ENCODE assay signal across 1 cellular context in the genomic region with DNA sequence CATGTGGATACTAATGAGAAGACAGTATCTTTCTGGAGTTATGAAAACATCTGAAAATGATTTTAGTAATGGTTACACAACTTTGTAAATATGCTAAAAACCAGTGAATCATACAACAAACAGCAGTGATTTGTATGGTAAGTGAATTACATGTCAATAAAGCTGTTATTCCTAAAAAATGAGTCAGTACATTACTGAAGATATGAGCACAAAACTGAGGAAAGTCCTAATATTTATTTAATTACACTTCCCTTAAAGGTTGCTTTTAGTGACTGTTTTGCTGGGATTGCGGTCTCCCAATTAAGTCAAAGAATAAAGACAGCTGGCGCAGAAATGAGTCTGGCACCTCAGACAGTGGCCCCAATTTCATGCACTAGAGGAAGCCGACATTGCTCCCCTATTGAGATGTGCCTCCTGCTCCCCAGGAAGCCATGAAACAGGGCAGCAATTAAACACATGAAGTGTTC.
TF ChIP-seq lines count a peak whose summit lies in the region.

No MANE protein-coding gene starts in this region.

TF ChIP-seq in SK-N-SH treated with all-trans-retinoic acid at 6 μM for 48 hours, 23 proteins besides CTCF, POLR2A, EP300 and RAD21 (continued from another document):
- TF ChIP-seq, protein P1, sequence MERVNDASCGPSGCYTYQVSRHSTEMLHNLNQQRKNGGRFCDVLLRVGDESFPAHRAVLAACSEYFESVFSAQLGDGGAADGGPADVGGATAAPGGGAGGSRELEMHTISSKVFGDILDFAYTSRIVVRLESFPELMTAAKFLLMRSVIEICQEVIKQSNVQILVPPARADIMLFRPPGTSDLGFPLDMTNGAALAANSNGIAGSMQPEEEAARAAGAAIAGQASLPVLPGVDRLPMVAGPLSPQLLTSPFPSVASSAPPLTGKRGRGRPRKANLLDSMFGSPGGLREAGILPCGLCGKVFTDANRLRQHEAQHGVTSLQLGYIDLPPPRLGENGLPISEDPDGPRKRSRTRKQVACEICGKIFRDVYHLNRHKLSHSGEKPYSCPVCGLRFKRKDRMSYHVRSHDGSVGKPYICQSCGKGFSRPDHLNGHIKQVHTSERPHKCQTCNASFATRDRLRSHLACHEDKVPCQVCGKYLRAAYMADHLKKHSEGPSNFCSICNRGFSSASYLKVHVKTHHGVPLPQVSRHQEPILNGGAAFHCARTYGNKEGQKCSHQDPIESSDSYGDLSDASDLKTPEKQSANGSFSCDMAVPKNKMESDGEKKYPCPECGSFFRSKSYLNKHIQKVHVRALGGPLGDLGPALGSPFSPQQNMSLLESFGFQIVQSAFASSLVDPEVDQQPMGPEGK (CRISPR knock-in tag; IDR thresholded peaks at IDR 0.05; ENCODE audit: borderline replicate concordance) = no peak
- TF ChIP-seq SNAI2 (CRISPR knock-in tag; IDR thresholded peaks at IDR 0.05) (no peak), RARB (CRISPR knock-in tag; IDR thresholded peaks at IDR 0.05) (no peak)
